In genomic region chr20:51607170-51607569, GRCh38 we compare ENCODE assay signal across 1 cellular context.
TF ChIP-seq lines count a peak whose summit lies in the region.

No MANE protein-coding gene starts in this region.

TF ChIP-seq in H1, 55 proteins besides CTCF, POLR2A, EP300 and RAD21:
- no peak for TF ChIP-seq EZH2 (IDR thresholded peaks at IDR 0.05; ENCODE audit: low read depth, low read length, severe bottlenecking)
- no peak for TF ChIP-seq KDM5A (IDR thresholded peaks at IDR 0.05; ENCODE audit: low read length)
- no peak for TF ChIP-seq CHD2 (IDR thresholded peaks at IDR 0.05; ENCODE audit: low read length)
- no peak for TF ChIP-seq TBP (IDR thresholded peaks at IDR 0.05; ENCODE audit: low read depth, low read length)
- no peak for TF ChIP-seq KDM4A (IDR thresholded peaks at IDR 0.05; ENCODE audit: low read depth, low read length, severe bottlenecking)
- no peak for TF ChIP-seq SIRT6 (IDR thresholded peaks at IDR 0.05; ENCODE audit: low read length)
- TF ChIP-seq SP1 (IDR thresholded peaks at IDR 0.05; ENCODE audit: low read depth, low read length) = no peak
- TF ChIP-seq MAX (IDR thresholded peaks at IDR 0.05) = no peak
- TF ChIP-seq ZNF274 (IDR thresholded peaks at IDR 0.05; ENCODE audit: borderline replicate concordance, extremely low read depth, low read length) = no peak
